Comparison of ENCODE assay signal across 8 cellular contexts in genomic region chr1:145927073-145927886, GRCh38. TPM values are rescaled to one million over a fixed set of nuclear protein-coding genes. Genes with fewer than 3 reads are reported as not detected.
DNase-seq lines count a peak whose midpoint lies in the region; ATAC-seq and TF ChIP-seq lines count a peak whose summit lies in the region.

Gene RBM8A (minus strand): TSS chr1:145927484. CDS start chr1:145927426, 58 bp downstream.

- H3K36me3 ChIP-seq in WERI-Rb-1 = peaks cover 30% of the 10 kb centered on the region
- H3K36me3 ChIP-seq in smooth muscle cell (ENCODE audit: low read depth) = no peaks in the 10 kb centered on the region

- H3K4me1 ChIP-seq in smooth muscle cell (ENCODE audit: low read depth) = peaks cover 17% of the 10 kb centered on the region

- DNase-seq in AG09309 (ENCODE audit: low read depth) (peak; percentile 96), NCI-H2227 (lab: John Stamatoyannopoulos, UW; ENCODE audit: unreplicated experiment) (peak; percentile 99), WERI-Rb-1 (peak; percentile 100), cardiac fibroblast (ENCODE audit: low read depth in 2 of 2) (peak; percentile 99), iPS-NIHi7 (ENCODE audit: extremely low spot score) (peak; percentile 88), smooth muscle cell (lab: John Stamatoyannopoulos, UW; ENCODE audit: unreplicated experiment) (peak; percentile 63)

- H3K9me3 ChIP-seq in WERI-Rb-1 (ENCODE audit: severe bottlenecking) (no peaks in the 10 kb centered on the region), smooth muscle cell (replicated peaks; ENCODE audit: low read depth) (no peaks in the 10 kb centered on the region)

- H3K4me2 ChIP-seq in smooth muscle cell = peak within 1 kb of the TSS; percentile 97

- ATAC-seq in GM18907 (IDR thresholded peaks at IDR 0.05; ENCODE audit: unreplicated experiment) = peak; percentile 95
- peak; percentile 95 for ATAC-seq in HG03159 (IDR thresholded peaks at IDR 0.05; ENCODE audit: unreplicated experiment)

- H3K4me3 ChIP-seq in AG09309 (ENCODE audit: control insufficient read depth, low read depth, low read length) = peak within 1 kb of the TSS; percentile 82
- peak within 1 kb of the TSS; percentile 78 for H3K4me3 ChIP-seq in WERI-Rb-1 (ENCODE audit: low read depth, low read length)
- H3K4me3 ChIP-seq in cardiac fibroblast (replicated peaks in 1 of 2; ENCODE audit: low read depth in 2 of 2, low read length in 2 of 2) = peak within 1 kb of the TSS; percentile 73 to 77
- peak within 1 kb of the TSS; percentile 62 for H3K4me3 ChIP-seq in smooth muscle cell

- peaks cover 12% of the 10 kb centered on the region for H3K79me2 ChIP-seq in smooth muscle cell (ENCODE audit: low read depth)

- H4K20me1 ChIP-seq in smooth muscle cell (ENCODE audit: low read depth) = no peaks in the 10 kb centered on the region

- H3F3A ChIP-seq in smooth muscle cell (ENCODE audit: low read depth) = peaks cover 11% of the 10 kb centered on the region

- peak within 1 kb of the TSS; percentile 80 for H3K9ac ChIP-seq in smooth muscle cell (ENCODE audit: low read depth)

- H3K27me3 ChIP-seq in WERI-Rb-1 (ENCODE audit: insufficient read depth, low read depth, severe bottlenecking) (no peaks in the 10 kb centered on the region), smooth muscle cell (ENCODE audit: low read depth) (no peaks in the 10 kb centered on the region)

- TF ChIP-seq CTCF in AG09309 (IDR thresholded peaks at IDR 0.05; ENCODE audit: control insufficient read depth, insufficient read depth, low read depth, low read length, missing control alignments) (peak; percentile 72), WERI-Rb-1 (IDR thresholded peaks at IDR 0.05; ENCODE audit: low read depth, low read length) (peak; percentile 88), cardiac fibroblast (IDR thresholded peaks at IDR 0.05; ENCODE audit: low read depth, low read length) (peak; percentile 55), smooth muscle cell (IDR thresholded peaks at IDR 0.05; ENCODE audit: borderline replicate concordance, insufficient read depth, poor library complexity, severe bottlenecking) (peak; percentile 46)

- peak within 1 kb of the TSS; percentile 95 for H3K27ac ChIP-seq in WERI-Rb-1
- peak within 1 kb of the TSS; percentile 81 for H3K27ac ChIP-seq in smooth muscle cell (ENCODE audit: low read depth)

- under 1% methylated on average over 41 of the region's 41 CpGs for WGBS in smooth muscle cell (ENCODE audit: low lambda C conversion rate)

- H2AFZ ChIP-seq in smooth muscle cell (ENCODE audit: low read depth) = peak within 1 kb of the TSS; percentile 90

RNA-seq across cellular contexts. Expression of gene RBM8A, which starts in this region (rescaled TPM):
- 143 and 144 TPM in 2 replicates for total RNA-seq in smooth muscle cell
- polyA plus RNA-seq in smooth muscle cell = 195 and 211 TPM in 2 replicates

Comparison
In these comparisons a context has a peak if more than half of its experiments do, and no peak if none do; other contexts are left out.
1. Peak in every context shown above with its lines: DNase-seq, ATAC-seq, H3K4me3 ChIP-seq and H3K27ac ChIP-seq.